Comparison of ENCODE assay signal across 8 cellular contexts in the genomic region with DNA sequence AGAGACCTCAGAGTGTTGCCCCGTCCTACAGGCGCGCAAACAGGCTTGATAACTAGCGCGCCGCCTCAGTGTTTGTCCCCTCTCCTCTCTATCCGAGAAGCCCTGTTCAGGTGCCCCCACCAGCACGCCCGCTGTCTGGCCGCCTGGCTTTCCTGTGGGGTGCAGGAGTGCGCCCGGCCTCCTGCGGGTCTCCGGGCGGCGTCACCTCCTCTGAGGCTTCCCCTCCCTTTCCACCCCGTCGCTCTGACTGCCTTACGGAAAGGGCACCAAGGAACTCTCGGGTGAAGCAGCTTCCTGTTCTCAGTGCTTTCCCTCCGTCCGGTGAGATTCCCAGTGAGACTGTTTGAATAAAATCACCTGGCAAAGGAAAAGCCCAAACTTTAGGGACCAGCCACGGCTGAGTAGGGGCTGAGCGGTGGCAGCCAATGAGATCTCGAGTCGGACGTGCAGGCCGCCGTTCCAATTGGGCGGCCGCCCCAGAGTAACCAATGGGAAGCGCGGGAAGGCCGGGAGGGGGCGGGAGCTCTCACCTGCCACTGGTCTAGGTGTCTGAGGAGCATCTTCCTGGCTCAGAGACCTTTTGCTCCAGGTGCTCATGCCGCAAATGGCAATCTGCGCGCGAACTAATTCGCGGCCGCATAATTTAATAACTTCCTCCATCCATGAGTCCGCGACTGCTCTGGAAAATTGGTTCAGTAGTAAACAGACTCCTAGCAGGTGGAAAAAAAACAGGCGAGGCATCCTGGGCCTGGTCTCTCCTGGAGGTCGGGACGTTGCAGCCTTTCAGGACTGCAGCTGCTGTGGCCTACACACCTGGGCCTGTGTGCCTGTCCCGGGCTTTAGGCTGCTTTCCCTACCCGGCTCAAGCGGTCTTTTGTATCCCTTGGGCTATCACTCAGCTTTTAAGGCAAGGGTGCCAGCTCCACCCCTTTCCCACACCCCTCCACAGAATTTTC. TPM values are rescaled to one million over a fixed set of nuclear protein-coding genes. Genes with fewer than 3 reads are reported as not detected.
DNase-seq lines count a peak whose midpoint lies in the region; ATAC-seq, FAIRE-seq and TF ChIP-seq lines count a peak whose summit lies in the region.
"Not testable (repeated sequence)": the region's sequence is repeated elsewhere in the genome, so short reads cannot be mapped to it uniquely, and the experiment has no call there.

Gene RLN2, minus strand, starts transcription at position 877 of the 956 bp plus-strand sequence. Its CDS starts 136 bp downstream, at position 741.

- peak; percentile 12 for DNase-seq in COLO668 (lab: John Stamatoyannopoulos, UW; ENCODE audit: unreplicated experiment)
- DNase-seq in GM19239 (ENCODE audit: insufficient read length, low spot score); left ventricle myocardium inferior; progenitor cell of endocrine pancreas (ENCODE audit: low spot score, unreplicated experiment): not testable (repeated sequence)
- peak; percentile 11 for DNase-seq in SK-N-DZ (ENCODE audit: low spot score)

- ATAC-seq in HG02610 (IDR thresholded peaks at IDR 0.05; ENCODE audit: unreplicated experiment) (peak; percentile 99), HG03442 (IDR thresholded peaks at IDR 0.05; ENCODE audit: unreplicated experiment) (peak; percentile 97)

- H3K36me3 ChIP-seq in left ventricle myocardium inferior: not testable (repeated sequence)

- H3K4me3 Mint-ChIP-seq in activated naive CD8-positive, alpha-beta T cell: peak within 1 kb of the TSS; percentile 67
- H3K4me3 Mint-ChIP-seq in progenitor cell of endocrine pancreas (ENCODE audit: low read depth): peak within 1 kb of the TSS; percentile 54

- H3K27ac Mint-ChIP-seq in activated naive CD8-positive, alpha-beta T cell; progenitor cell of endocrine pancreas: not testable (repeated sequence)

- not testable (repeated sequence) for H3K27ac ChIP-seq in left ventricle myocardium inferior (replicated peaks)

- H3K4me1 Mint-ChIP-seq in activated naive CD8-positive, alpha-beta T cell (ENCODE audit: low read depth): peaks cover 31% of the 10 kb centered on the region
- not testable (repeated sequence) for H3K4me1 Mint-ChIP-seq in progenitor cell of endocrine pancreas (ENCODE audit: low read depth)

- FAIRE-seq in GM19239 (lab: Jason Lieb, UNC): peak; percentile 100

- not testable (repeated sequence) for H3K9me3 Mint-ChIP-seq in activated naive CD8-positive, alpha-beta T cell (ENCODE audit: low read depth); progenitor cell of endocrine pancreas (ENCODE audit: low read depth)

- H3K4me3 ChIP-seq in left ventricle myocardium inferior: peak within 1 kb of the TSS; percentile 36

- intact Hi-C loops in left ventricle myocardium inferior (cut with micrococcal nuclease): not testable (repeated sequence)

- H3K9me3 ChIP-seq in left ventricle myocardium inferior (replicated peaks): not testable (repeated sequence)

- H3K36me3 Mint-ChIP-seq in activated naive CD8-positive, alpha-beta T cell; progenitor cell of endocrine pancreas (ENCODE audit: insufficient read depth): not testable (repeated sequence)

- H3K27me3 ChIP-seq in left ventricle myocardium inferior (ENCODE audit: low read depth): not testable (repeated sequence)

- H3K4me1 ChIP-seq in left ventricle myocardium inferior: not testable (repeated sequence)

- H3K27me3 Mint-ChIP-seq in activated naive CD8-positive, alpha-beta T cell; progenitor cell of endocrine pancreas: not testable (repeated sequence)

- TF ChIP-seq CTCF in left ventricle myocardium inferior (IDR thresholded peaks at IDR 0.05; ENCODE audit: borderline replicate concordance); progenitor cell of endocrine pancreas (IDR thresholded peaks at IDR 0.05; ENCODE audit: unreplicated experiment): not testable (repeated sequence)

RNA-seq across cellular contexts. Expression of gene RLN2, which starts in this region (rescaled TPM):
- polyA plus RNA-seq in SK-N-DZ (2014; cell fraction: cytosol; rRNA removed): 1.6 and 2.5 TPM in 2 replicates
- polyA plus RNA-seq in SK-N-DZ (2014; cell fraction: nucleus; rRNA removed): 1.3 and 2.7 TPM in 2 replicates
- total RNA-seq in left ventricle myocardium inferior (0.44 TPM), progenitor cell of endocrine pancreas (4.0 and 4.4 TPM in 2 replicates)
